In genomic region chr16:20741555-20742285, GRCh38 we compare ENCODE assay signal across 1 cellular context.
TF ChIP-seq lines count a peak whose summit lies in the region.

Gene THUMPD1 (minus strand): TSS chr16:20741818. CDS start chr16:20741739, 79 bp downstream.

TF ChIP-seq in HepG2, 621 proteins besides CTCF, POLR2A, EP300 and RAD21 (continued from another document and continues in another):
- TF ChIP-seq ZFP36L2 (CRISPR knock-in tag; IDR thresholded peaks at IDR 0.05) (peak; percentile 75; the same call in 1 of the 2 replicates), SRSF1 (optimal IDR thresholded peaks at IDR 0.05; ENCODE audit: low read depth, low read length) (peak; percentile 94), HMG20A (CRISPR knock-in tag; IDR thresholded peaks at IDR 0.05; ENCODE audit: borderline replicate concordance) (no peak; the same call in 1 of the 2 replicates), ZNF121 (CRISPR knock-in tag; IDR thresholded peaks at IDR 0.05) (peak; percentile 79), JUNB (CRISPR knock-in tag; IDR thresholded peaks at IDR 0.05; ENCODE audit: borderline replicate concordance) (no peak), MED8 (CRISPR knock-in tag; IDR thresholded peaks at IDR 0.05; ENCODE audit: insufficient replicate concordance) (peak; percentile 67), ZNF430 (CRISPR knock-in tag; IDR thresholded peaks at IDR 0.05) (peak; percentile 89), ZNF777 (CRISPR knock-in tag; IDR thresholded peaks at IDR 0.05) (peak; percentile 77), SMAD1 (CRISPR knock-in tag; IDR thresholded peaks at IDR 0.05; ENCODE audit: borderline replicate concordance, low read depth) (no peak), WIZ (CRISPR knock-in tag; IDR thresholded peaks at IDR 0.05) (peak; percentile 91; the same call in 1 of the 2 replicates), TAF1 (CRISPR knock-in tag; IDR thresholded peaks at IDR 0.05) (peak; percentile 99), ETS1 (CRISPR knock-in tag; IDR thresholded peaks at IDR 0.05) (peak; percentile 43; the same call in 1 of the 2 replicates), ZNF414 (CRISPR knock-in tag; IDR thresholded peaks at IDR 0.05) (peak; percentile 99), E2F2 (CRISPR knock-in tag; IDR thresholded peaks at IDR 0.05; ENCODE audit: borderline replicate concordance) (peak; percentile 90), SNAPC2 (CRISPR knock-in tag; IDR thresholded peaks at IDR 0.05) (no peak), JUN (CRISPR knock-in tag; IDR thresholded peaks at IDR 0.05) (peak; percentile 80), ZNF547 (CRISPR knock-in tag; IDR thresholded peaks at IDR 0.05) (peak; percentile 88), ZNF383 (CRISPR knock-in tag; IDR thresholded peaks at IDR 0.05; ENCODE audit: borderline replicate concordance) (no peak), ZNF230 (CRISPR knock-in tag; IDR thresholded peaks at IDR 0.05) (peak; percentile 83), ZNF7 (CRISPR knock-in tag; IDR thresholded peaks at IDR 0.05) (no peak; the same call in 1 of the 2 replicates), SMYD3 (CRISPR knock-in tag; IDR thresholded peaks at IDR 0.05) (no peak), ATF1 (CRISPR knock-in tag; IDR thresholded peaks at IDR 0.05) (peak; percentile 99), SRF (IDR thresholded peaks at IDR 0.05; ENCODE audit: low read depth, low read length) (peak; percentile 92), GPN1 (CRISPR knock-in tag; IDR thresholded peaks at IDR 0.05; ENCODE audit: borderline replicate concordance) (no peak; the same call in 1 of the 2 replicates), ZNF567 (CRISPR knock-in tag; IDR thresholded peaks at IDR 0.05; ENCODE audit: borderline replicate concordance) (0 out of 2 replicates have a peak, but pooled peaks have one; percentile 54), MAFK (conservative IDR thresholded peaks at IDR 0.05 in 1 of 2, IDR thresholded peaks at IDR 0.05 in 1 of 2; ENCODE audit: low read length in 2 of 2) (peak; percentile 8 to 21; a peak in 1 of 4 replicates), NR2F6 (IDR thresholded peaks at IDR 0.05) (peak; percentile 13; the same call in 1 of the 2 replicates), NR2F6 (CRISPR knock-in tag; IDR thresholded peaks at IDR 0.05) (peak; percentile 79), ATF7 (IDR thresholded peaks at IDR 0.05) (no peak), ATF7 (CRISPR knock-in tag; IDR thresholded peaks at IDR 0.05) (peak; percentile 84; the same call in 1 of the 2 replicates), BRD4 (CRISPR knock-in tag; IDR thresholded peaks at IDR 0.05) (peak; percentile 99), RBAK (CRISPR knock-in tag; IDR thresholded peaks at IDR 0.05) (peak; percentile 75; the same call in 1 of the 2 replicates), ZFP36L1 (CRISPR knock-in tag; IDR thresholded peaks at IDR 0.05) (no peak; the same call in 1 of the 2 replicates), ZBTB8A (CRISPR knock-in tag; IDR thresholded peaks at IDR 0.05; ENCODE audit: borderline replicate concordance, low read depth) (no peak), ZNF552 (CRISPR knock-in tag; IDR thresholded peaks at IDR 0.05; ENCODE audit: borderline replicate concordance) (no peak; the same call in 1 of the 2 replicates), MTA1 (CRISPR knock-in tag; IDR thresholded peaks at IDR 0.05; ENCODE audit: borderline replicate concordance) (peak; percentile 80; the same call in 1 of the 2 replicates), HNRNPUL1 (IDR thresholded peaks at IDR 0.05; ENCODE audit: low read depth, low read length) (0 out of 2 replicates have a peak, but pooled peaks have one; percentile 46), ZNF253 (CRISPR knock-in tag; IDR thresholded peaks at IDR 0.05; ENCODE audit: borderline replicate concordance) (peak; percentile 89; the same call in 1 of the 2 replicates), SIN3A (IDR thresholded peaks at IDR 0.05; ENCODE audit: borderline replicate concordance, low read depth, low read length) (peak; percentile 93; the same call in 1 of the 2 replicates), FOXO1 (CRISPR knock-in tag; IDR thresholded peaks at IDR 0.05) (peak; percentile 90), ARNT (IDR thresholded peaks at IDR 0.05) (no peak), CREBL2 (CRISPR knock-in tag; IDR thresholded peaks at IDR 0.05; ENCODE audit: borderline replicate concordance) (no peak; the same call in 1 of the 2 replicates), PAXIP1 (CRISPR knock-in tag; conservative IDR thresholded peaks at IDR 0.05) (peak; percentile 75), RFX1 (IDR thresholded peaks at IDR 0.05) (no peak), ZNF180 (CRISPR knock-in tag; IDR thresholded peaks at IDR 0.05; ENCODE audit: borderline replicate concordance, low read depth) (peak; percentile 91; the same call in 1 of the 2 replicates), FOXP1 (IDR thresholded peaks at IDR 0.05) (no peak), FOXP1 (CRISPR knock-in tag; IDR thresholded peaks at IDR 0.05) (no peak), CBX5 (CRISPR knock-in tag; IDR thresholded peaks at IDR 0.05; ENCODE audit: borderline replicate concordance) (peak; percentile 98), ZNF496 (CRISPR knock-in tag; IDR thresholded peaks at IDR 0.05; ENCODE audit: insufficient replicate concordance) (no peak), ZFP62 (CRISPR knock-in tag; IDR thresholded peaks at IDR 0.05) (peak; percentile 59; the same call in 1 of the 2 replicates), NR2C2 (CRISPR knock-in tag; IDR thresholded peaks at IDR 0.05; ENCODE audit: borderline replicate concordance) (no peak; the same call in 1 of the 2 replicates), ZBTB49 (CRISPR knock-in tag; IDR thresholded peaks at IDR 0.05; ENCODE audit: borderline replicate concordance) (peak; percentile 90; the same call in 1 of the 2 replicates), ZNF580 (CRISPR knock-in tag; IDR thresholded peaks at IDR 0.05; ENCODE audit: borderline replicate concordance, low read depth) (peak; percentile 100), ZNF766 (CRISPR knock-in tag; IDR thresholded peaks at IDR 0.05; ENCODE audit: borderline replicate concordance) (peak; percentile 95), GTF3A (CRISPR knock-in tag; conservative IDR thresholded peaks at IDR 0.05) (0 out of 2 replicates have a peak, but pooled peaks have one; percentile 41), SRY (CRISPR knock-in tag; IDR thresholded peaks at IDR 0.05) (peak; percentile 61; the same call in 1 of the 2 replicates), ZNF251 (CRISPR knock-in tag; IDR thresholded peaks at IDR 0.05) (peak; percentile 80; the same call in 1 of the 2 replicates)
- TF ChIP-seq, protein P1, sequence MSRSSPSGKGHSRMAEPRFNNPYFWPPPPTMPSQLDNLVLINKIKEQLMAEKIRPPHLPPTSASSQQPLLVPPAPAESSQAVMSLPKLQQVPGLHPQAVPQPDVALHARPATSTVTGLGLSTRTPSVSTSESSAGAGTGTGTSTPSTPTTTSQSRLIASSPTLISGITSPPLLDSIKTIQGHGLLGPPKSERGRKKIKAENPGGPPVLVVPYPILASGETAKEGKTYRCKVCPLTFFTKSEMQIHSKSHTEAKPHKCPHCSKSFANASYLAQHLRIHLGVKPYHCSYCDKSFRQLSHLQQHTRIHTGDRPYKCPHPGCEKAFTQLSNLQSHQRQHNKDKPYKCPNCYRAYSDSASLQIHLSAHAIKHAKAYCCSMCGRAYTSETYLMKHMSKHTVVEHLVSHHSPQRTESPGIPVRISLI (CRISPR knock-in tag; IDR thresholded peaks at IDR 0.05; ENCODE audit: borderline replicate concordance), result no peak
- TF ChIP-seq, protein P2, sequence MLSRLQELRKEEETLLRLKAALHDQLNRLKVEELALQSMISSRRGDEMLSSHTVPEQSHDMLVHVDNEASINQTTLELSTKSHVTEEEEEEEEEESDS (CRISPR knock-in tag; IDR thresholded peaks at IDR 0.05; ENCODE audit: borderline replicate concordance), result no peak
- TF ChIP-seq, protein P3, sequence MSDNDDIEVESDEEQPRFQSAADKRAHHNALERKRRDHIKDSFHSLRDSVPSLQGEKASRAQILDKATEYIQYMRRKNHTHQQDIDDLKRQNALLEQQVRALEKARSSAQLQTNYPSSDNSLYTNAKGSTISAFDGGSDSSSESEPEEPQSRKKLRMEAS (IDR thresholded peaks at IDR 0.05), result peak; percentile 84
- TF ChIP-seq, protein P4, sequence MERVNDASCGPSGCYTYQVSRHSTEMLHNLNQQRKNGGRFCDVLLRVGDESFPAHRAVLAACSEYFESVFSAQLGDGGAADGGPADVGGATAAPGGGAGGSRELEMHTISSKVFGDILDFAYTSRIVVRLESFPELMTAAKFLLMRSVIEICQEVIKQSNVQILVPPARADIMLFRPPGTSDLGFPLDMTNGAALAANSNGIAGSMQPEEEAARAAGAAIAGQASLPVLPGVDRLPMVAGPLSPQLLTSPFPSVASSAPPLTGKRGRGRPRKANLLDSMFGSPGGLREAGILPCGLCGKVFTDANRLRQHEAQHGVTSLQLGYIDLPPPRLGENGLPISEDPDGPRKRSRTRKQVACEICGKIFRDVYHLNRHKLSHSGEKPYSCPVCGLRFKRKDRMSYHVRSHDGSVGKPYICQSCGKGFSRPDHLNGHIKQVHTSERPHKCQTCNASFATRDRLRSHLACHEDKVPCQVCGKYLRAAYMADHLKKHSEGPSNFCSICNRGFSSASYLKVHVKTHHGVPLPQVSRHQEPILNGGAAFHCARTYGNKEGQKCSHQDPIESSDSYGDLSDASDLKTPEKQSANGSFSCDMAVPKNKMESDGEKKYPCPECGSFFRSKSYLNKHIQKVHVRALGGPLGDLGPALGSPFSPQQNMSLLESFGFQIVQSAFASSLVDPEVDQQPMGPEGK (CRISPR knock-in tag; IDR thresholded peaks at IDR 0.05), result peak; percentile 67
